In the genomic region with DNA sequence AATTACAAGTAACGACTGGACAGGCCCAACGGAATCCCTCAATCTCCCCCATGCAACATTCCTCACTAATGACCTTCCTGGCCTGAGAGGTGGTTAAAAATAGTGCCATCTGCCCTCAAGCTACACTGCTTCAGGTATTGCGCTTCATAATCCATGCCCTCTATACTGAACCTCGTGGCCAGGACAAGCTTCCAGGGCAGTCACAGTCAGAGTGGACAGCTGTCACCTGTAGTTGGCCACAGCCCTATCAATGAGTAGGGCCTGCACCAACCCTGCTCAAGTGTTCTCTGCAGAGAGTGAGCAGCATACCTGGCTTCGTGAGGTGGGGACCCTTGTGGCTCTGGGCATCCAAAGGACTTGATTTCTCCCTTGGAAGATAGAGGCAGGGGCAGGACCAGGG, we compare ENCODE assay signal across 1 cellular context.
A peak's percentile ranks its signal among the peaks of the same experiment; 100 is the strongest.
TF ChIP-seq lines count a peak whose summit lies in the region.

No MANE protein-coding gene starts in this region.

TF ChIP-seq in HepG2, 621 proteins besides CTCF, POLR2A, EP300 and RAD21:
- TF ChIP-seq SNAI1 (CRISPR knock-in tag; IDR thresholded peaks at IDR 0.05; ENCODE audit: borderline replicate concordance) (no peak), HNRNPL (IDR thresholded peaks at IDR 0.05; ENCODE audit: low read depth, low read length) (no peak), ZNF773 (CRISPR knock-in tag; IDR thresholded peaks at IDR 0.05; ENCODE audit: borderline replicate concordance) (no peak), ZNF547 (CRISPR knock-in tag; IDR thresholded peaks at IDR 0.05) (no peak)
- TF ChIP-seq, protein P1, sequence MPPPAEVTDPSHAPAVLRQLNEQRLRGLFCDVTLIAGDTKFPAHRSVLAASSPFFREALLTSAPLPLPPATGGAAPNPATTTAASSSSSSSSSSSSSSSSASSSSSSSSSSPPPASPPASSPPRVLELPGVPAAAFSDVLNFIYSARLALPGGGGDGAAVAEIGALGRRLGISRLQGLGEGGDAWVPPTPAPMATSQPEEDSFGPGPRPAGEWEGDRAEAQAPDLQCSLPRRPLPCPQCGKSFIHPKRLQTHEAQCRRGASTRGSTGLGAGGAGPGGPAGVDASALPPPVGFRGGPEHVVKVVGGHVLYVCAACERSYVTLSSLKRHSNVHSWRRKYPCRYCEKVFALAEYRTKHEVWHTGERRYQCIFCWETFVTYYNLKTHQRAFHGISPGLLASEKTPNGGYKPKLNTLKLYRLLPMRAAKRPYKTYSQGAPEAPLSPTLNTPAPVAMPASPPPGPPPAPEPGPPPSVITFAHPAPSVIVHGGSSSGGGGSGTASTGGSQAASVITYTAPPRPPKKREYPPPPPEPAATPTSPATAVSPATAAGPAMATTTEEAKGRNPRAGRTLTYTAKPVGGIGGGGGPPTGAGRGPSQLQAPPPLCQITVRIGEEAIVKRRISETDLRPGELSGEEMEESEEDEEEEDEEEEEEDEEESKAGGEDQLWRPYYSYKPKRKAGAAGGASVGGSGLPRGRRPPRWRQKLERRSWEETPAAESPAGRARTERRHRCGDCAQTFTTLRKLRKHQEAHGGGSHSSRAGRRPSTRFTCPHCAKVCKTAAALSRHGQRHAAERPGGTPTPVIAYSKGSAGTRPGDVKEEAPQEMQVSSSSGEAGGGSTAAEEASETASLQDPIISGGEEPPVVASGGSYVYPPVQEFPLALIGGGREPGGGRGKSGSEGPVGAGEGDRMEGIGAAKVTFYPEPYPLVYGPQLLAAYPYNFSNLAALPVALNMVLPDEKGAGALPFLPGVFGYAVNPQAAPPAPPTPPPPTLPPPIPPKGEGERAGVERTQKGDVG (CRISPR knock-in tag; IDR thresholded peaks at IDR 0.05; ENCODE audit: borderline replicate concordance): no peak
- TF ChIP-seq, protein P2, sequence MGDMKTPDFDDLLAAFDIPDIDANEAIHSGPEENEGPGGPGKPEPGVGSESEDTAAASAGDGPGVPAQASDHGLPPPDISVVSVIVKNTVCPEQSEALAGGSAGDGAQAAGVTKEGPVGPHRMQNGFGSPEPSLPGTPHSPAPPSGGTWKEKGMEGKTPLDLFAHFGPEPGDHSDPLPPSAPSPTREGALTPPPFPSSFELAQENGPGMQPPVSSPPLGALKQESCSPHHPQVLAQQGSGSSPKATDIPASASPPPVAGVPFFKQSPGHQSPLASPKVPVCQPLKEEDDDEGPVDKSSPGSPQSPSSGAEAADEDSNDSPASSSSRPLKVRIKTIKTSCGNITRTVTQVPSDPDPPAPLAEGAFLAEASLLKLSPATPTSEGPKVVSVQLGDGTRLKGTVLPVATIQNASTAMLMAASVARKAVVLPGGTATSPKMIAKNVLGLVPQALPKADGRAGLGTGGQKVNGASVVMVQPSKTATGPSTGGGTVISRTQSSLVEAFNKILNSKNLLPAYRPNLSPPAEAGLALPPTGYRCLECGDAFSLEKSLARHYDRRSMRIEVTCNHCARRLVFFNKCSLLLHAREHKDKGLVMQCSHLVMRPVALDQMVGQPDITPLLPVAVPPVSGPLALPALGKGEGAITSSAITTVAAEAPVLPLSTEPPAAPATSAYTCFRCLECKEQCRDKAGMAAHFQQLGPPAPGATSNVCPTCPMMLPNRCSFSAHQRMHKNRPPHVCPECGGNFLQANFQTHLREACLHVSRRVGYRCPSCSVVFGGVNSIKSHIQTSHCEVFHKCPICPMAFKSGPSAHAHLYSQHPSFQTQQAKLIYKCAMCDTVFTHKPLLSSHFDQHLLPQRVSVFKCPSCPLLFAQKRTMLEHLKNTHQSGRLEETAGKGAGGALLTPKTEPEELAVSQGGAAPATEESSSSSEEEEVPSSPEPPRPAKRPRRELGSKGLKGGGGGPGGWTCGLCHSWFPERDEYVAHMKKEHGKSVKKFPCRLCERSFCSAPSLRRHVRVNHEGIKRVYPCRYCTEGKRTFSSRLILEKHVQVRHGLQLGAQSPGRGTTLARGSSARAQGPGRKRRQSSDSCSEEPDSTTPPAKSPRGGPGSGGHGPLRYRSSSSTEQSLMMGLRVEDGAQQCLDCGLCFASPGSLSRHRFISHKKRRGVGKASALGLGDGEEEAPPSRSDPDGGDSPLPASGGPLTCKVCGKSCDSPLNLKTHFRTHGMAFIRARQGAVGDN (CRISPR knock-in tag; IDR thresholded peaks at IDR 0.05): peak; percentile 26
- TF ChIP-seq, protein P3, sequence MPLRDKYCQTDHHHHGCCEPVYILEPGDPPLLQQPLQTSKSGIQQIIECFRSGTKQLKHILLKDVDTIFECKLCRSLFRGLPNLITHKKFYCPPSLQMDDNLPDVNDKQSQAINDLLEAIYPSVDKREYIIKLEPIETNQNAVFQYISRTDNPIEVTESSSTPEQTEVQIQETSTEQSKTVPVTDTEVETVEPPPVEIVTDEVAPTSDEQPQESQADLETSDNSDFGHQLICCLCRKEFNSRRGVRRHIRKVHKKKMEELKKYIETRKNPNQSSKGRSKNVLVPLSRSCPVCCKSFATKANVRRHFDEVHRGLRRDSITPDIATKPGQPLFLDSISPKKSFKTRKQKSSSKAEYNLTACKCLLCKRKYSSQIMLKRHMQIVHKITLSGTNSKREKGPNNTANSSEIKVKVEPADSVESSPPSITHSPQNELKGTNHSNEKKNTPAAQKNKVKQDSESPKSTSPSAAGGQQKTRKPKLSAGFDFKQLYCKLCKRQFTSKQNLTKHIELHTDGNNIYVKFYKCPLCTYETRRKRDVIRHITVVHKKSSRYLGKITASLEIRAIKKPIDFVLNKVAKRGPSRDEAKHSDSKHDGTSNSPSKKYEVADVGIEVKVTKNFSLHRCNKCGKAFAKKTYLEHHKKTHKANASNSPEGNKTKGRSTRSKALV (CRISPR knock-in tag; IDR thresholded peaks at IDR 0.05): no peak
- TF ChIP-seq, protein P4, sequence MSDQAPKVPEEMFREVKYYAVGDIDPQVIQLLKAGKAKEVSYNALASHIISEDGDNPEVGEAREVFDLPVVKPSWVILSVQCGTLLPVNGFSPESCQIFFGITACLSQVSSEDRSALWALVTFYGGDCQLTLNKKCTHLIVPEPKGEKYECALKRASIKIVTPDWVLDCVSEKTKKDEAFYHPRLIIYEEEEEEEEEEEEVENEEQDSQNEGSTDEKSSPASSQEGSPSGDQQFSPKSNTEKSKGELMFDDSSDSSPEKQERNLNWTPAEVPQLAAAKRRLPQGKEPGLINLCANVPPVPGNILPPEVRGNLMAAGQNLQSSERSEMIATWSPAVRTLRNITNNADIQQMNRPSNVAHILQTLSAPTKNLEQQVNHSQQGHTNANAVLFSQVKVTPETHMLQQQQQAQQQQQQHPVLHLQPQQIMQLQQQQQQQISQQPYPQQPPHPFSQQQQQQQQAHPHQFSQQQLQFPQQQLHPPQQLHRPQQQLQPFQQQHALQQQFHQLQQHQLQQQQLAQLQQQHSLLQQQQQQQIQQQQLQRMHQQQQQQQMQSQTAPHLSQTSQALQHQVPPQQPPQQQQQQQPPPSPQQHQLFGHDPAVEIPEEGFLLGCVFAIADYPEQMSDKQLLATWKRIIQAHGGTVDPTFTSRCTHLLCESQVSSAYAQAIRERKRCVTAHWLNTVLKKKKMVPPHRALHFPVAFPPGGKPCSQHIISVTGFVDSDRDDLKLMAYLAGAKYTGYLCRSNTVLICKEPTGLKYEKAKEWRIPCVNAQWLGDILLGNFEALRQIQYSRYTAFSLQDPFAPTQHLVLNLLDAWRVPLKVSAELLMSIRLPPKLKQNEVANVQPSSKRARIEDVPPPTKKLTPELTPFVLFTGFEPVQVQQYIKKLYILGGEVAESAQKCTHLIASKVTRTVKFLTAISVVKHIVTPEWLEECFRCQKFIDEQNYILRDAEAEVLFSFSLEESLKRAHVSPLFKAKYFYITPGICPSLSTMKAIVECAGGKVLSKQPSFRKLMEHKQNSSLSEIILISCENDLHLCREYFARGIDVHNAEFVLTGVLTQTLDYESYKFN (CRISPR knock-in tag; conservative IDR thresholded peaks at IDR 0.05): no peak
- TF ChIP-seq, protein P5, sequence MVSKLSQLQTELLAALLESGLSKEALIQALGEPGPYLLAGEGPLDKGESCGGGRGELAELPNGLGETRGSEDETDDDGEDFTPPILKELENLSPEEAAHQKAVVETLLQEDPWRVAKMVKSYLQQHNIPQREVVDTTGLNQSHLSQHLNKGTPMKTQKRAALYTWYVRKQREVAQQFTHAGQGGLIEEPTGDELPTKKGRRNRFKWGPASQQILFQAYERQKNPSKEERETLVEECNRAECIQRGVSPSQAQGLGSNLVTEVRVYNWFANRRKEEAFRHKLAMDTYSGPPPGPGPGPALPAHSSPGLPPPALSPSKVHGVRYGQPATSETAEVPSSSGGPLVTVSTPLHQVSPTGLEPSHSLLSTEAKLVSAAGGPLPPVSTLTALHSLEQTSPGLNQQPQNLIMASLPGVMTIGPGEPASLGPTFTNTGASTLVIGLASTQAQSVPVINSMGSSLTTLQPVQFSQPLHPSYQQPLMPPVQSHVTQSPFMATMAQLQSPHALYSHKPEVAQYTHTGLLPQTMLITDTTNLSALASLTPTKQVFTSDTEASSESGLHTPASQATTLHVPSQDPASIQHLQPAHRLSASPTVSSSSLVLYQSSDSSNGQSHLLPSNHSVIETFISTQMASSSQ (IDR thresholded peaks at IDR 0.05; ENCODE audit: low read depth): no peak
- TF ChIP-seq, protein P5 (CRISPR knock-in tag; IDR thresholded peaks at IDR 0.05; ENCODE audit: borderline replicate concordance): no peak
